18 cellular contexts compared by ENCODE assay signal in genomic region chr12:32697445-32697844, GRCh38.
"Had no signal": no experiment of that assay in that cellular context is flagged by ENCODE, and none has a peak within 500 bp of the region (broad histone marks: within the 10 kb centered on the region; RNA-seq: fewer than 3 reads in every experiment).

No MANE protein-coding gene starts in this region.

- H3K4me3 Mint-ChIP-seq: activated CD4-positive, alpha-beta memory T cell treated with anti-CD3 and anti-CD28 coated beads for 36 hours; activated CD4-positive, alpha-beta T cell treated with anti-CD3 and anti-CD28 coated beads, Interleukin-2, amount 10 ng/mL, durations not matched to agents 7 days and 5 days; activated naive CD4-positive, alpha-beta T cell treated with anti-CD3 and anti-CD28 coated beads, Interleukin-2, amount 10 ng/mL, durations not matched to agents 7 days and 5 days; activated naive CD8-positive, alpha-beta T cell treated with anti-CD3 and anti-CD28 coated beads for 36 hours; activated T-cell treated with anti-CD3 and anti-CD28 coated beads, Interleukin-2, amount 50 U/mL, for 72 hours had no signal

- ATAC-seq: activated T-cell treated with anti-CD3 and anti-CD28 coated beads, Interleukin-2, amount 50 U/mL, for 72 hours had no signal

- H3K27ac ChIP-seq: SK-N-MC, VCaP had no signal

- H3K4me3 ChIP-seq: SK-N-MC had no signal

- H3K27me3 Mint-ChIP-seq: activated CD4-positive, alpha-beta memory T cell treated with anti-CD3 and anti-CD28 coated beads for 36 hours; activated CD4-positive, alpha-beta T cell treated with anti-CD3 and anti-CD28 coated beads, Interleukin-2, amount 10 ng/mL, durations not matched to agents 7 days and 5 days; activated naive CD4-positive, alpha-beta T cell treated with anti-CD3 and anti-CD28 coated beads, Interleukin-2, amount 10 ng/mL, durations not matched to agents 7 days and 5 days; activated naive CD8-positive, alpha-beta T cell treated with anti-CD3 and anti-CD28 coated beads for 36 hours had no signal

- DNase-seq: activated CD4-positive, alpha-beta memory T cell treated with anti-CD3 and anti-CD28 coated beads for 36 hours; activated CD4-positive, alpha-beta T cell treated with anti-CD3 and anti-CD28 coated beads, Interleukin-2, amount 10 ng/mL, durations not matched to agents 7 days and 5 days; activated CD4-positive, CD25-positive, alpha-beta regulatory T cell; activated CD8-positive, alpha-beta memory T cell treated with anti-CD3 and anti-CD28 coated beads for 24 hours; activated gamma-delta T cell treated with Interleukin-2 at 50 U/mL for 16 hours; activated naive CD4-positive, alpha-beta T cell treated with anti-CD3 and anti-CD28 coated beads, Interleukin-2, amount 10 ng/mL, durations not matched to agents 7 days and 5 days; activated naive CD8-positive, alpha-beta T cell treated with anti-CD3 and anti-CD28 coated beads for 36 hours; activated T-cell treated with anti-CD3 and anti-CD28 coated beads, Interleukin-2, amount 50 U/mL, for 72 hours; cerebellar nuclear complex; MM.1S; NCI-H146; NCI-H187 treated with DMSO at 0.1 percent for 48 hours; NCI-H2081 treated with DMSO at 0.1 percent for 48 hours; NCI-H2227 treated with DMSO at 0.1 percent for 48 hours; T-helper 1 cell had no signal

- H3K9me3 Mint-ChIP-seq: activated CD4-positive, alpha-beta memory T cell treated with anti-CD3 and anti-CD28 coated beads for 36 hours; activated naive CD4-positive, alpha-beta T cell treated with anti-CD3 and anti-CD28 coated beads, Interleukin-2, amount 10 ng/mL, durations not matched to agents 7 days and 5 days; activated naive CD8-positive, alpha-beta T cell treated with anti-CD3 and anti-CD28 coated beads for 36 hours; activated T-cell treated with anti-CD3 and anti-CD28 coated beads, Interleukin-2, amount 50 U/mL, for 72 hours had no signal

- H3K27ac Mint-ChIP-seq: activated CD4-positive, alpha-beta memory T cell treated with anti-CD3 and anti-CD28 coated beads for 36 hours; activated CD4-positive, alpha-beta T cell treated with anti-CD3 and anti-CD28 coated beads, Interleukin-2, amount 10 ng/mL, durations not matched to agents 7 days and 5 days; activated naive CD4-positive, alpha-beta T cell treated with anti-CD3 and anti-CD28 coated beads, Interleukin-2, amount 10 ng/mL, durations not matched to agents 7 days and 5 days; activated naive CD8-positive, alpha-beta T cell treated with anti-CD3 and anti-CD28 coated beads for 36 hours; activated T-cell treated with anti-CD3 and anti-CD28 coated beads, Interleukin-2, amount 50 U/mL, for 72 hours; activated T-helper 2 cell treated with anti-CD3 and anti-CD28 coated beads, Interferon-gamma antibody, Interleukin-2, Interleukin-4, amounts not matched to agents 10 μg/mL and 5 μg/mL and 100 μg/mL, durations not matched to agents 14 hours and 24 hours and 36 hours had no signal
